In the genomic region with DNA sequence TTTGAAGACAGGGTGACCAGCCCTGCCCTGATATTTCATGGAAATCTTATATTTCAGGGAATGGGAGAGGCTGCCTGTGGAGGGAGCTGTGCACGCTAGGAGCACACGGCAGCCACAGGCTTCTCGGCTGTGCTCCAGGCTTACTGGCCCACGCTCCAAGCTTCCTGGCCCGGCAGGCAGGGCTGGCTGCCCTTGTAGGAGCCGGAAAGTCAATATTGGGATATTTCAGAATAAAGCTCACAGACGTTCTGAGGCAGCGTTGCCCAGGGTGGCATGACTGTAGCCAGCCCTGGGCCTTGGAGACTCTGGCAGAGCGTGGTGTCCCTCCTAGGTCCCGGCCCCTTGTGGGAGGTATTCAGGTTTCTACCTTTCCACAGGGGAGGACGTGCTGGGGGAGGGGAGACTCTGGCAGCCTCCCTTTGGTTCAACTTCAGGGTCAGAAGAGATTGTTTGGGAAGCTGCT, we compare ENCODE assay signal across 1 cellular context.
TF ChIP-seq lines count a peak whose summit lies in the region.

No MANE protein-coding gene starts in this region.

TF ChIP-seq in HepG2, 621 proteins besides CTCF, POLR2A, EP300 and RAD21 (continued from another document and continues in another):
- TF ChIP-seq, protein P1, sequence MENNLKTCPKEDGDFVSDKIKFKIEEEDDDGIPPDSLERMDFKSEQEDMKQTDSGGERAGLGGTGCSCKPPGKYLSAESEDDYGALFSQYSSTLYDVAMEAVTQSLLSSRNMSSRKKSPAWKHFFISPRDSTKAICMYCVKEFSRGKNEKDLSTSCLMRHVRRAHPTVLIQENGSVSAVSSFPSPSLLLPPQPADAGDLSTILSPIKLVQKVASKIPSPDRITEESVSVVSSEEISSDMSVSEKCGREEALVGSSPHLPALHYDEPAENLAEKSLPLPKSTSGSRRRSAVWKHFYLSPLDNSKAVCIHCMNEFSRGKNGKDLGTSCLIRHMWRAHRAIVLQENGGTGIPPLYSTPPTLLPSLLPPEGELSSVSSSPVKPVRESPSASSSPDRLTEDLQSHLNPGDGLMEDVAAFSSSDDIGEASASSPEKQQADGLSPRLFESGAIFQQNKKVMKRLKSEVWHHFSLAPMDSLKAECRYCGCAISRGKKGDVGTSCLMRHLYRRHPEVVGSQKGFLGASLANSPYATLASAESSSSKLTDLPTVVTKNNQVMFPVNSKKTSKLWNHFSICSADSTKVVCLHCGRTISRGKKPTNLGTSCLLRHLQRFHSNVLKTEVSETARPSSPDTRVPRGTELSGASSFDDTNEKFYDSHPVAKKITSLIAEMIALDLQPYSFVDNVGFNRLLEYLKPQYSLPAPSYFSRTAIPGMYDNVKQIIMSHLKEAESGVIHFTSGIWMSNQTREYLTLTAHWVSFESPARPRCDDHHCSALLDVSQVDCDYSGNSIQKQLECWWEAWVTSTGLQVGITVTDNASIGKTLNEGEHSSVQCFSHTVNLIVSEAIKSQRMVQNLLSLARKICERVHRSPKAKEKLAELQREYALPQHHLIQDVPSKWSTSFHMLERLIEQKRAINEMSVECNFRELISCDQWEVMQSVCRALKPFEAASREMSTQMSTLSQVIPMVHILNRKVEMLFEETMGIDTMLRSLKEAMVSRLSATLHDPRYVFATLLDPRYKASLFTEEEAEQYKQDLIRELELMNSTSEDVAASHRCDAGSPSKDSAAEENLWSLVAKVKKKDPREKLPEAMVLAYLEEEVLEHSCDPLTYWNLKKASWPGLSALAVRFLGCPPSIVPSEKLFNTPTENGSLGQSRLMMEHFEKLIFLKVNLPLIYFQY (CRISPR knock-in tag; IDR thresholded peaks at IDR 0.05; ENCODE audit: borderline replicate concordance): 0 out of 2 replicates have a peak, but pooled peaks have one; percentile 35
- TF ChIP-seq ZNF652 (CRISPR knock-in tag; IDR thresholded peaks at IDR 0.05; ENCODE audit: borderline replicate concordance, low read depth): no peak
- TF ChIP-seq, protein P2, sequence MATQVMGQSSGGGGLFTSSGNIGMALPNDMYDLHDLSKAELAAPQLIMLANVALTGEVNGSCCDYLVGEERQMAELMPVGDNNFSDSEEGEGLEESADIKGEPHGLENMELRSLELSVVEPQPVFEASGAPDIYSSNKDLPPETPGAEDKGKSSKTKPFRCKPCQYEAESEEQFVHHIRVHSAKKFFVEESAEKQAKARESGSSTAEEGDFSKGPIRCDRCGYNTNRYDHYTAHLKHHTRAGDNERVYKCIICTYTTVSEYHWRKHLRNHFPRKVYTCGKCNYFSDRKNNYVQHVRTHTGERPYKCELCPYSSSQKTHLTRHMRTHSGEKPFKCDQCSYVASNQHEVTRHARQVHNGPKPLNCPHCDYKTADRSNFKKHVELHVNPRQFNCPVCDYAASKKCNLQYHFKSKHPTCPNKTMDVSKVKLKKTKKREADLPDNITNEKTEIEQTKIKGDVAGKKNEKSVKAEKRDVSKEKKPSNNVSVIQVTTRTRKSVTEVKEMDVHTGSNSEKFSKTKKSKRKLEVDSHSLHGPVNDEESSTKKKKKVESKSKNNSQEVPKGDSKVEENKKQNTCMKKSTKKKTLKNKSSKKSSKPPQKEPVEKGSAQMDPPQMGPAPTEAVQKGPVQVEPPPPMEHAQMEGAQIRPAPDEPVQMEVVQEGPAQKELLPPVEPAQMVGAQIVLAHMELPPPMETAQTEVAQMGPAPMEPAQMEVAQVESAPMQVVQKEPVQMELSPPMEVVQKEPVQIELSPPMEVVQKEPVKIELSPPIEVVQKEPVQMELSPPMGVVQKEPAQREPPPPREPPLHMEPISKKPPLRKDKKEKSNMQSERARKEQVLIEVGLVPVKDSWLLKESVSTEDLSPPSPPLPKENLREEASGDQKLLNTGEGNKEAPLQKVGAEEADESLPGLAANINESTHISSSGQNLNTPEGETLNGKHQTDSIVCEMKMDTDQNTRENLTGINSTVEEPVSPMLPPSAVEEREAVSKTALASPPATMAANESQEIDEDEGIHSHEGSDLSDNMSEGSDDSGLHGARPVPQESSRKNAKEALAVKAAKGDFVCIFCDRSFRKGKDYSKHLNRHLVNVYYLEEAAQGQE (IDR thresholded peaks at IDR 0.05; ENCODE audit: borderline replicate concordance in 1 of 2, low read depth in 1 of 2, low read length in 2 of 2): no peak
- TF ChIP-seq ZNF335 (CRISPR knock-in tag; IDR thresholded peaks at IDR 0.05): peak; percentile 91
- TF ChIP-seq YEATS4 (CRISPR knock-in tag; IDR thresholded peaks at IDR 0.05; ENCODE audit: borderline replicate concordance): no peak
- no peak for TF ChIP-seq ZNF136 (CRISPR knock-in tag; IDR thresholded peaks at IDR 0.05; ENCODE audit: low read depth)
- TF ChIP-seq, protein P3, sequence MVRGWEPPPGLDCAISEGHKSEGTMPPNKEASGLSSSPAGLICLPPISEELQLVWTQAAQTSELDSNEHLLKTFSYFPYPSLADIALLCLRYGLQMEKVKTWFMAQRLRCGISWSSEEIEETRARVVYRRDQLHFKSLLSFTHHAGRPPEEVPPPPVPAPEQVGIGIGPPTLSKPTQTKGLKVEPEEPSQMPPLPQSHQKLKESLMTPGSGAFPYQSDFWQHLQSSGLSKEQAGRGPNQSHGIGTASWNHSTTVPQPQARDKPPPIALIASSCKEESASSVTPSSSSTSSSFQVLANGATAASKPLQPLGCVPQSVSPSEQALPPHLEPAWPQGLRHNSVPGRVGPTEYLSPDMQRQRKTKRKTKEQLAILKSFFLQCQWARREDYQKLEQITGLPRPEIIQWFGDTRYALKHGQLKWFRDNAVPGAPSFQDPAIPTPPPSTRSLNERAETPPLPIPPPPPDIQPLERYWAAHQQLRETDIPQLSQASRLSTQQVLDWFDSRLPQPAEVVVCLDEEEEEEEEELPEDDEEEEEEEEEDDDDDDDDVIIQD (CRISPR knock-in tag; IDR thresholded peaks at IDR 0.05; ENCODE audit: low read depth): no peak
- TF ChIP-seq, protein P4, sequence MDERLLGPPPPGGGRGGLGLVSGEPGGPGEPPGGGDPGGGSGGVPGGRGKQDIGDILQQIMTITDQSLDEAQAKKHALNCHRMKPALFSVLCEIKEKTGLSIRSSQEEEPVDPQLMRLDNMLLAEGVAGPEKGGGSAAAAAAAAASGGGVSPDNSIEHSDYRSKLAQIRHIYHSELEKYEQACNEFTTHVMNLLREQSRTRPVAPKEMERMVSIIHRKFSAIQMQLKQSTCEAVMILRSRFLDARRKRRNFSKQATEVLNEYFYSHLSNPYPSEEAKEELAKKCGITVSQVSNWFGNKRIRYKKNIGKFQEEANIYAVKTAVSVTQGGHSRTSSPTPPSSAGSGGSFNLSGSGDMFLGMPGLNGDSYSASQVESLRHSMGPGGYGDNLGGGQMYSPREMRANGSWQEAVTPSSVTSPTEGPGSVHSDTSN (CRISPR knock-in tag; IDR thresholded peaks at IDR 0.05): no peak
- TF ChIP-seq SMC3 (IDR thresholded peaks at IDR 0.05; ENCODE audit: low read length): no peak
- no peak for TF ChIP-seq KDM6A (CRISPR knock-in tag; IDR thresholded peaks at IDR 0.05; ENCODE audit: low read depth)
- TF ChIP-seq, protein P5, sequence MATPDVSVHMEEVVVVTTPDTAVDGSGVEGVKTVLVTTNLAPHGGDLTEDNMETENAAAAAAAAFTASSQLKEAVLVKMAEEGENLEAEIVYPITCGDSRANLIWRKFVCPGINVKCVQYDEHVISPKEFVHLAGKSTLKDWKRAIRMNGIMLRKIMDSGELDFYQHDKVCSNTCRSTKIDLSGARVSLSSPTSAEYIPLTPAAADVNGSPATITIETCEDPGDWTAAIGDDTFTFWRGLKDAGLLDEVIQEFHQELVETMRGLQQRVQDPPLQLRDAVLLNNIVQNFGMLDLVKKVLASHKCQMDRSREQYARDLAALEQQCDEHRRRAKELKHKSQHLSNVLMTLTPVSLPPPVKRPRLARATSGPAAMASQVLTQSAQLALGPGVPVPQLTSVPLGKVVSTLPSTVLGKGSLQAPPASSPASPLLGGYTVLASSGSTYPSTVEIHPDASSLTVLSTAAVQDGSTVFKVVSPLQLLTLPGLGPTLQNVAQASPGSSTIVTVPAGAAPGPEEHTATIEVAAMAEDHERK (CRISPR knock-in tag; IDR thresholded peaks at IDR 0.05; ENCODE audit: low read depth): no peak
- no peak for TF ChIP-seq ASH2L (IDR thresholded peaks at IDR 0.05; ENCODE audit: insufficient read length, low read depth, low read length)
- TF ChIP-seq IRX3 (CRISPR knock-in tag; IDR thresholded peaks at IDR 0.05; ENCODE audit: borderline replicate concordance, low read depth): no peak
- no peak for TF ChIP-seq HOXA7 (CRISPR knock-in tag; IDR thresholded peaks at IDR 0.05)
- TF ChIP-seq ERF (CRISPR knock-in tag; IDR thresholded peaks at IDR 0.05): no peak
- TF ChIP-seq ARHGAP35 (CRISPR knock-in tag; IDR thresholded peaks at IDR 0.05; ENCODE audit: borderline replicate concordance): no peak
- TF ChIP-seq ZNF782 (CRISPR knock-in tag; IDR thresholded peaks at IDR 0.05; ENCODE audit: borderline replicate concordance): no peak
- TF ChIP-seq ZSCAN25 (CRISPR knock-in tag; IDR thresholded peaks at IDR 0.05): 0 out of 2 replicates have a peak, but pooled peaks have one; percentile 49
- TF ChIP-seq MEIS2 (CRISPR knock-in tag; IDR thresholded peaks at IDR 0.05): no peak
- no peak for TF ChIP-seq ZNF746 (CRISPR knock-in tag; IDR thresholded peaks at IDR 0.05)
- peak; percentile 81 for TF ChIP-seq ZNF263 (CRISPR knock-in tag; IDR thresholded peaks at IDR 0.05)
- peak; percentile 53 for TF ChIP-seq FOXA3 (CRISPR knock-in tag; IDR thresholded peaks at IDR 0.05)
- no peak for TF ChIP-seq MATR3 (CRISPR knock-in tag; IDR thresholded peaks at IDR 0.05)
- TF ChIP-seq SOX6 (IDR thresholded peaks at IDR 0.05): no peak
- TF ChIP-seq SOX6 (CRISPR knock-in tag; IDR thresholded peaks at IDR 0.05): no peak; the same call in 1 of the 2 replicates
- TF ChIP-seq MAFG (CRISPR knock-in tag; IDR thresholded peaks at IDR 0.05): no peak
- TF ChIP-seq NONO (IDR thresholded peaks at IDR 0.05): no peak
- no peak for TF ChIP-seq NONO (CRISPR knock-in tag; conservative IDR thresholded peaks at IDR 0.05)
- TF ChIP-seq NKX3-1 (CRISPR knock-in tag; IDR thresholded peaks at IDR 0.05): no peak
- TF ChIP-seq, protein P6, sequence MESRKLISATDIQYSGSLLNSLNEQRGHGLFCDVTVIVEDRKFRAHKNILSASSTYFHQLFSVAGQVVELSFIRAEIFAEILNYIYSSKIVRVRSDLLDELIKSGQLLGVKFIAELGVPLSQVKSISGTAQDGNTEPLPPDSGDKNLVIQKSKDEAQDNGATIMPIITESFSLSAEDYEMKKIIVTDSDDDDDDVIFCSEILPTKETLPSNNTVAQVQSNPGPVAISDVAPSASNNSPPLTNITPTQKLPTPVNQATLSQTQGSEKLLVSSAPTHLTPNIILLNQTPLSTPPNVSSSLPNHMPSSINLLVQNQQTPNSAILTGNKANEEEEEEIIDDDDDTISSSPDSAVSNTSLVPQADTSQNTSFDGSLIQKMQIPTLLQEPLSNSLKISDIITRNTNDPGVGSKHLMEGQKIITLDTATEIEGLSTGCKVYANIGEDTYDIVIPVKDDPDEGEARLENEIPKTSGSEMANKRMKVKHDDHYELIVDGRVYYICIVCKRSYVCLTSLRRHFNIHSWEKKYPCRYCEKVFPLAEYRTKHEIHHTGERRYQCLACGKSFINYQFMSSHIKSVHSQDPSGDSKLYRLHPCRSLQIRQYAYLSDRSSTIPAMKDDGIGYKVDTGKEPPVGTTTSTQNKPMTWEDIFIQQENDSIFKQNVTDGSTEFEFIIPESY (CRISPR knock-in tag; IDR thresholded peaks at IDR 0.05): no peak
- no peak for TF ChIP-seq ZNF567 (CRISPR knock-in tag; IDR thresholded peaks at IDR 0.05; ENCODE audit: borderline replicate concordance)
- no peak for TF ChIP-seq ZNF737 (CRISPR knock-in tag; IDR thresholded peaks at IDR 0.05; ENCODE audit: borderline replicate concordance)
- TF ChIP-seq, protein P7, sequence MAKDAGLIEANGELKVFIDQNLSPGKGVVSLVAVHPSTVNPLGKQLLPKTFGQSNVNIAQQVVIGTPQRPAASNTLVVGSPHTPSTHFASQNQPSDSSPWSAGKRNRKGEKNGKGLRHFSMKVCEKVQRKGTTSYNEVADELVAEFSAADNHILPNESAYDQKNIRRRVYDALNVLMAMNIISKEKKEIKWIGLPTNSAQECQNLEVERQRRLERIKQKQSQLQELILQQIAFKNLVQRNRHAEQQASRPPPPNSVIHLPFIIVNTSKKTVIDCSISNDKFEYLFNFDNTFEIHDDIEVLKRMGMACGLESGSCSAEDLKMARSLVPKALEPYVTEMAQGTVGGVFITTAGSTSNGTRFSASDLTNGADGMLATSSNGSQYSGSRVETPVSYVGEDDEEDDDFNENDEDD (CRISPR knock-in tag; IDR thresholded peaks at IDR 0.05; ENCODE audit: borderline replicate concordance): no peak
- TF ChIP-seq, protein P8, sequence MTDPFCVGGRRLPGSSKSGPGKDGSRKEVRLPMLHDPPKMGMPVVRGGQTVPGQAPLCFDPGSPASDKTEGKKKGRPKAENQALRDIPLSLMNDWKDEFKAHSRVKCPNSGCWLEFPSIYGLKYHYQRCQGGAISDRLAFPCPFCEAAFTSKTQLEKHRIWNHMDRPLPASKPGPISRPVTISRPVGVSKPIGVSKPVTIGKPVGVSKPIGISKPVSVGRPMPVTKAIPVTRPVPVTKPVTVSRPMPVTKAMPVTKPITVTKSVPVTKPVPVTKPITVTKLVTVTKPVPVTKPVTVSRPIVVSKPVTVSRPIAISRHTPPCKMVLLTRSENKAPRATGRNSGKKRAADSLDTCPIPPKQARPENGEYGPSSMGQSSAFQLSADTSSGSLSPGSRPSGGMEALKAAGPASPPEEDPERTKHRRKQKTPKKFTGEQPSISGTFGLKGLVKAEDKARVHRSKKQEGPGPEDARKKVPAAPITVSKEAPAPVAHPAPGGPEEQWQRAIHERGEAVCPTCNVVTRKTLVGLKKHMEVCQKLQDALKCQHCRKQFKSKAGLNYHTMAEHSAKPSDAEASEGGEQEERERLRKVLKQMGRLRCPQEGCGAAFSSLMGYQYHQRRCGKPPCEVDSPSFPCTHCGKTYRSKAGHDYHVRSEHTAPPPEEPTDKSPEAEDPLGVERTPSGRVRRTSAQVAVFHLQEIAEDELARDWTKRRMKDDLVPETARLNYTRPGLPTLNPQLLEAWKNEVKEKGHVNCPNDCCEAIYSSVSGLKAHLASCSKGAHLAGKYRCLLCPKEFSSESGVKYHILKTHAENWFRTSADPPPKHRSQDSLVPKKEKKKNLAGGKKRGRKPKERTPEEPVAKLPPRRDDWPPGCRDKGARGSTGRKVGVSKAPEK (CRISPR knock-in tag; IDR thresholded peaks at IDR 0.05; ENCODE audit: borderline replicate concordance): no peak
- 0 out of 2 replicates have a peak, but pooled peaks have one; percentile 26 for TF ChIP-seq ELF3 (CRISPR knock-in tag; IDR thresholded peaks at IDR 0.05)
- TF ChIP-seq NCOR1 (IDR thresholded peaks at IDR 0.05; ENCODE audit: borderline replicate concordance, low read length): no peak
- TF ChIP-seq, protein P9, sequence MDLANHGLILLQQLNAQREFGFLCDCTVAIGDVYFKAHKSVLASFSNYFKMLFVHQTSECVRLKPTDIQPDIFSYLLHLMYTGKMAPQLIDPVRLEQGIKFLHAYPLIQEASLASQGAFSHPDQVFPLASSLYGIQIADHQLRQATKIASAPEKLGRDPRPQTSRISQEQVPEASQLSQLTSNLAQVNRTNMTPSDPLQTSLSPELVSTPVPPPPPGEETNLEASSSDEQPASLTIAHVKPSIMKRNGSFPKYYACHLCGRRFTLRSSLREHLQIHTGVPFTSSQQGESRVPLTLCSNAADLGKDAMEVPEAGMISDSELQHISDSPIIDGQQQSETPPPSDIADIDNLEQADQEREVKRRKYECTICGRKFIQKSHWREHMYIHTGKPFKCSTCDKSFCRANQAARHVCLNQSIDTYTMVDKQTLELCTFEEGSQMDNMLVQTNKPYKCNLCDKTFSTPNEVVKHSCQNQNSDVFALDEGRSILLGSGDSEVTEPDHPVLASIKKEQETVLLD (CRISPR knock-in tag; IDR thresholded peaks at IDR 0.05; ENCODE audit: low read depth): no peak
- no peak for TF ChIP-seq KLF12 (CRISPR knock-in tag; IDR thresholded peaks at IDR 0.05; ENCODE audit: borderline replicate concordance)
- no peak for TF ChIP-seq SMYD3 (CRISPR knock-in tag; IDR thresholded peaks at IDR 0.05)
- TF ChIP-seq MED1 (CRISPR knock-in tag; IDR thresholded peaks at IDR 0.05): no peak
- no peak for TF ChIP-seq AGO1 (IDR thresholded peaks at IDR 0.05; ENCODE audit: low read depth, low read length, poor library complexity, severe bottlenecking)
